26 cellular contexts compared by ENCODE assay signal in genomic region chr1:104979651-104980050, GRCh38.
"Had no signal": no experiment of that assay in that cellular context is flagged by ENCODE, and none has a peak within 500 bp of the region (broad histone marks: within the 10 kb centered on the region; RNA-seq: fewer than 3 reads in every experiment).

No MANE protein-coding gene starts in this region.

- H3K4me1 ChIP-seq: neural progenitor cell, parathyroid adenoma, psoas muscle, right lobe of liver, sigmoid colon, stomach, thyroid gland, tibial nerve, upper lobe of left lung, vagina had no signal

- DNase-seq: natural killer cell; occipital lobe; ovary; posterior cingulate gyrus; psoas muscle; right cardiac atrium; right lobe of liver; sigmoid colon; small intestine; stimulated activated CD4-positive, alpha-beta T cell treated with anti-CD3 and anti-CD28 coated beads, Interleukin-15, amount 100 ng/mL, for 24 hours; stimulated activated CD4-positive, alpha-beta T cell treated with anti-CD3 and anti-CD28 coated beads, Interleukin-2, amount 100 ng/mL, for 24 hours; stimulated activated CD4-positive, alpha-beta T cell treated with anti-CD3 and anti-CD28 coated beads, Interleukin-2, amount 100 ng/mL, for 48 hours; stimulated activated CD4-positive, alpha-beta T cell treated with anti-CD3 and anti-CD28 coated beads, Interleukin-4, amount 100 ng/mL, for 24 hours; stimulated activated naive B cell treated with anti-CD40 and anti-IgM and Interleukin-4, amounts not matched to agents 10 μg/mL and 1 μg/mL and 100 μg/mL, for 72 hours; stimulated activated naive CD4-positive, alpha-beta T cell treated with Interleukin-2 at 50 U/mL for 16 hours; stomach; thyroid gland; trophoblast cell; upper lobe of left lung had no signal

- H3K9me3 ChIP-seq: ovary, right lobe of liver, sigmoid colon, thoracic aorta, thyroid gland, vagina had no signal

- H3K4me3 ChIP-seq: neural progenitor cell, ovary, psoas muscle, right lobe of liver, sigmoid colon, stomach, thoracic aorta, thyroid gland, tibial nerve, upper lobe of left lung, vagina had no signal

- FAIRE-seq: small intestine, urothelium cell line had no signal

- H3K9ac ChIP-seq: neural progenitor cell, parathyroid adenoma had no signal

- H3K36me3 ChIP-seq: neural progenitor cell, ovary, right lobe of liver, sigmoid colon, stomach, thoracic aorta, thyroid gland, tibial nerve, upper lobe of left lung, vagina had no signal

- ATAC-seq: natural killer cell; psoas muscle; right cardiac atrium; stimulated activated effector memory CD8-positive, alpha-beta T cell treated with anti-CD3 and anti-CD28 coated beads, Interleukin-12 subunit alpha, Interleukin-12 subunit beta, amount 100 ng/mL, for 72 hours; stimulated activated naive B cell treated with anti-CD40 and anti-IgM and Interleukin-4, amounts not matched to agents 10 μg/mL and 1 μg/mL and 100 μg/mL, for 72 hours had no signal

- H3K27ac ChIP-seq: neural progenitor cell, ovary, parathyroid adenoma, psoas muscle, right lobe of liver, sigmoid colon, stomach, thoracic aorta, thyroid gland, tibial nerve, upper lobe of left lung, vagina had no signal
